ENCODE assay signal across 9 cellular contexts in genomic region chr18:69958422-69958821, GRCh38. TPM values are rescaled to one million over a fixed set of nuclear protein-coding genes. Genes with fewer than 3 reads are reported as not detected.
DNase-seq lines count a peak whose midpoint lies in the region; ATAC-seq, FAIRE-seq and TF ChIP-seq lines count a peak whose summit lies in the region.
"Had no signal": no experiment of that assay in that cellular context is flagged by ENCODE, and none has a peak within 500 bp of the region (broad histone marks: within the 10 kb centered on the region; RNA-seq: fewer than 3 reads in every experiment).

No MANE protein-coding gene starts in this region.

- no peaks in the 10 kb centered on the region for H3K9me3 Mint-ChIP-seq in activated CD8-positive, alpha-beta T cell treated with anti-CD3 and anti-CD28 coated beads for 36 hours

- POLR2A ChIA-PET in activated CD8-positive, alpha-beta T cell treated with anti-CD3 and anti-CD28 coated beads for 36 hours (lab: Charles Lee): interaction anchor here (0.8 to 1.3 kb wide), 4 partner anchors 9 to 21 kb away, joined by 3 to 5 read pairs (median 4); no protein-coding TSS in a partner anchor

- peak; percentile 91 for FAIRE-seq in GM19239 (lab: Jason Lieb, UNC)

- peaks cover 3% of the 10 kb centered on the region for H3K36me3 Mint-ChIP-seq in activated CD8-positive, alpha-beta T cell treated with anti-CD3 and anti-CD28 coated beads for 36 hours (ENCODE audit: low read depth)

- no peak for TF ChIP-seq CTCF in GM12865 (IDR thresholded peaks at IDR 0.05; ENCODE audit: insufficient read depth, low read depth, low read length, missing control alignments)
- TF ChIP-seq CTCF in activated CD8-positive, alpha-beta T cell treated with anti-CD3 and anti-CD28 coated beads for 36 hours (IDR thresholded peaks at IDR 0.05): no peak

- CTCF ChIA-PET in activated CD8-positive, alpha-beta T cell treated with anti-CD3 and anti-CD28 coated beads for 36 hours (lab: Charles Lee): interaction anchor here (0.8 to 2.4 kb wide), 7 partner anchors 10 to 120 kb away, joined by 3 to 10 read pairs (median 3); no protein-coding TSS in a partner anchor

- no peak overlapping the region for H3K4me3 Mint-ChIP-seq in activated CD8-positive, alpha-beta T cell treated with anti-CD3 and anti-CD28 coated beads for 36 hours

- intact Hi-C loops in activated CD8-positive, alpha-beta T cell treated with anti-CD3 and anti-CD28 coated beads for 36 hours (cut with micrococcal nuclease): no loop called here
- intact Hi-C loops in left cardiac atrium (cut with DNase I): no loop called here

- H3K27ac Mint-ChIP-seq in activated CD8-positive, alpha-beta T cell treated with anti-CD3 and anti-CD28 coated beads for 36 hours: peak overlapping the region; percentile 40

- DNase-seq in GM12865 (ENCODE audit: low read depth) (peak; percentile 74), GM19239 (ENCODE audit: insufficient read length, low spot score) (no peak), NCI-H524 treated with DMSO at 0.1 percent for 48 hours (lab: John Stamatoyannopoulos, UW) (no peak), islet precursor cell (no peak), NAMALWA (ENCODE audit: low spot score) (no peak), left cardiac atrium (no peak)
- DNase-seq in activated CD8-positive, alpha-beta T cell treated with anti-CD3 and anti-CD28 coated beads for 36 hours: peak; percentile 61
- DNase-seq: Caco-2 had no signal

- no peak overlapping the region for H3K4me3 ChIP-seq in GM12865 (ENCODE audit: low read depth, low read length)

- H3K27me3 Mint-ChIP-seq in activated CD8-positive, alpha-beta T cell treated with anti-CD3 and anti-CD28 coated beads for 36 hours: no peaks in the 10 kb centered on the region

- ATAC-seq in HG02885 (IDR thresholded peaks at IDR 0.05; ENCODE audit: poor library complexity, unreplicated experiment): peak; percentile 50
- peak; percentile 84 for ATAC-seq in activated CD8-positive, alpha-beta T cell treated with anti-CD3 and anti-CD28 coated beads for 36 hours
- no peak for ATAC-seq in left cardiac atrium

- peaks cover 7% of the 10 kb centered on the region for H3K4me1 Mint-ChIP-seq in activated CD8-positive, alpha-beta T cell treated with anti-CD3 and anti-CD28 coated beads for 36 hours (ENCODE audit: low read depth)

RNA-seq across cellular contexts. Expression of gene CD226, which starts 10.7 kb away (rescaled TPM):
- total RNA-seq in activated CD8-positive, alpha-beta T cell treated with anti-CD3 and anti-CD28 coated beads for 36 hours: 10 to 100 TPM; 41.5 to 41.7 TPM
- total RNA-seq in left cardiac atrium: 1 to 10 TPM in 1 of 2 donors, under 1 TPM in 1; 0.97 to 1.3 TPM

Comparison
In these comparisons a context has a peak if more than half of its experiments do, and no peak if none do; other contexts are left out.
1. DNase-seq: peak in GM12865 (single experiment) and activated CD8-positive, alpha-beta T cell treated with anti-CD3 and anti-CD28 coated beads for 36 hours (single experiment); none in GM19239 (single experiment), NCI-H524 treated with DMSO at 0.1 percent for 48 hours (single experiment), islet precursor cell (single experiment), NAMALWA (single experiment) and left cardiac atrium (single experiment).
2. ATAC-seq: peak in HG02885 (single experiment) and activated CD8-positive, alpha-beta T cell treated with anti-CD3 and anti-CD28 coated beads for 36 hours (single experiment); none in left cardiac atrium (0 of 2).
3. RNA of gene CD226, which starts 10.7 kb away (total RNA-seq): 41.5 to 41.7 TPM in activated CD8-positive, alpha-beta T cell treated with anti-CD3 and anti-CD28 coated beads for 36 hours; 0.97 to 1.3 TPM in left cardiac atrium; every median in the first group is over 10 times any median in the second.